In genomic region chr16:25126820-25127232, GRCh38 we compare ENCODE assay signal across 9 cellular contexts. TPM values are rescaled to one million over a fixed set of nuclear protein-coding genes. Genes with fewer than 3 reads are reported as not detected.
DNase-seq lines count a peak whose midpoint lies in the region; ATAC-seq lines count a peak whose summit lies in the region.
"Had no signal": no experiment of that assay in that cellular context is flagged by ENCODE, and none has a peak within 500 bp of the region (broad histone marks: within the 10 kb centered on the region; RNA-seq: fewer than 3 reads in every experiment).

No MANE protein-coding gene starts in this region.

- peak; percentile 88 to 90 for ATAC-seq in activated T-cell treated with anti-CD3 and anti-CD28 coated beads, Interleukin-2, amount 50 U/mL, for 72 hours (replicated peaks in 1 of 2)
- peak; percentile 53 to 82 for ATAC-seq in left cardiac atrium

- no peaks in the 10 kb centered on the region for H3K27me3 Mint-ChIP-seq in activated T-cell treated with anti-CD3 and anti-CD28 coated beads, Interleukin-2, amount 50 U/mL, for 72 hours (ENCODE audit: low read depth)
- H3K27me3 Mint-ChIP-seq: activated naive CD8-positive, alpha-beta T cell had no signal

- peak overlapping the region; percentile 36 for H3K27ac Mint-ChIP-seq in activated T-cell treated with anti-CD3 and anti-CD28 coated beads, Interleukin-2, amount 50 U/mL, for 72 hours

- H3K4me3 Mint-ChIP-seq in activated T-cell treated with anti-CD3 and anti-CD28 coated beads, Interleukin-2, amount 50 U/mL, for 72 hours, result peak overlapping the region in 1 of 2 donors; percentile 3
- H3K4me3 Mint-ChIP-seq: activated naive CD8-positive, alpha-beta T cell had no signal

- H3K36me3 Mint-ChIP-seq in activated T-cell treated with anti-CD3 and anti-CD28 coated beads, Interleukin-2, amount 50 U/mL, for 72 hours (ENCODE audit: insufficient read depth in 2 of 2), result peaks cover 0 to 2% of the 10 kb centered on the region in 2 donors

- DNase-seq in SIG-M5 treated with dmso at 0.1 percent for 504 hours (lab: John Stamatoyannopoulos, UW; ENCODE audit: unreplicated experiment) (peak; percentile 56), SIG-M5 (lab: John Stamatoyannopoulos, UW) (no peak), NCI-H2196 treated with DMSO at 0.1 percent for 48 hours (lab: John Stamatoyannopoulos, UW; ENCODE audit: unreplicated experiment) (peak; percentile 43), left cardiac atrium (no peak), NCI-H526 treated with DMSO at 0.1 percent for 48 hours (lab: John Stamatoyannopoulos, UW) (no peak)
- DNase-seq in activated T-cell treated with anti-CD3 and anti-CD28 coated beads, Interleukin-2, amount 50 U/mL, for 72 hours, result peak; percentile 31 to 40
- DNase-seq in stimulated activated CD4-positive, alpha-beta T cell treated with anti-CD3 and anti-CD28 coated beads, Interleukin-1b, Interleukin-23, amount 100 ng/mL, for 4 hours (ENCODE audit: low read depth in 2 of 2), result peak; percentile 12 to 17
- DNase-seq in NK-92 treated with Interleukin-12 subunit alpha and Interleukin-12 subunit beta, amount 100 ng/mL, for 24 hours (lab: John Stamatoyannopoulos, UW), result no peak

- intact Hi-C loops in left cardiac atrium (cut with DNase I), result loop anchor here (1.0 to 10.0 kb wide), 3 partner anchors 72 to 98 kb away; no protein-coding TSS in a partner anchor

- no peaks in the 10 kb centered on the region for H3K9me3 Mint-ChIP-seq in activated T-cell treated with anti-CD3 and anti-CD28 coated beads, Interleukin-2, amount 50 U/mL, for 72 hours

- H3K4me1 Mint-ChIP-seq in activated T-cell treated with anti-CD3 and anti-CD28 coated beads, Interleukin-2, amount 50 U/mL, for 72 hours (ENCODE audit: low read depth), result peaks cover 38% of the 10 kb centered on the region

RNA-seq across cellular contexts. Expression of gene LCMT1, which starts 15.3 kb away (rescaled TPM):
- 10 to 100 TPM; 43.7 to 50.1 TPM for total RNA-seq in activated T-cell treated with anti-CD3 and anti-CD28 coated beads, Interleukin-2, amount 50 U/mL, for 72 hours
- 10 to 100 TPM; 30.4 to 39.2 TPM for total RNA-seq in left cardiac atrium

Comparison
In these comparisons a context has a peak if more than half of its experiments do, and no peak if none do; other contexts are left out.
1. DNase-seq: peak in SIG-M5 treated with dmso at 0.1 percent for 504 hours (single experiment), NCI-H2196 treated with DMSO at 0.1 percent for 48 hours (single experiment), activated T-cell treated with anti-CD3 and anti-CD28 coated beads, Interleukin-2, amount 50 U/mL, for 72 hours (2 of 2) and stimulated activated CD4-positive, alpha-beta T cell treated with anti-CD3 and anti-CD28 coated beads, Interleukin-1b, Interleukin-23, amount 100 ng/mL, for 4 hours (2 of 2); none in SIG-M5 (single experiment), left cardiac atrium (single experiment), NCI-H526 treated with DMSO at 0.1 percent for 48 hours (single experiment) and NK-92 treated with Interleukin-12 subunit alpha and Interleukin-12 subunit beta, amount 100 ng/mL, for 24 hours (single experiment).